15 cellular contexts compared by ENCODE assay signal in genomic region chr1:160576866-160577265, GRCh38. TPM values are rescaled to one million over a fixed set of nuclear protein-coding genes. Genes with fewer than 3 reads are reported as not detected.
DNase-seq lines count a peak whose midpoint lies in the region; ATAC-seq and TF ChIP-seq lines count a peak whose summit lies in the region.
"Had no signal": no experiment of that assay in that cellular context is flagged by ENCODE, and none has a peak within 500 bp of the region (broad histone marks: within the 10 kb centered on the region; RNA-seq: fewer than 3 reads in every experiment).

No MANE protein-coding gene starts in this region.

- H3K4me3 Mint-ChIP-seq in activated CD4-positive, alpha-beta T cell treated with anti-CD3 and anti-CD28 coated beads, Interleukin-2, amount 10 ng/mL, durations not matched to agents 24 days and 14 days: peak overlapping the region; percentile 88
- H3K4me3 Mint-ChIP-seq in dendritic cell treated with granulocyte-macrophage colony-stimulating factor and Interleukin-4, amounts not matched to agents 40 ng/mL and 50 ng/mL, for 4 days: peak overlapping the region; percentile 92
- peak overlapping the region; percentile 69 to 73 for H3K4me3 Mint-ChIP-seq in stimulated activated naive CD8-positive, alpha-beta T cell treated with anti-CD3 and anti-CD28 coated beads, Interleukin-15, amount 100 ng/mL, for 72 hours
- H3K4me3 Mint-ChIP-seq: neural crest cell had no signal

- H3K27ac Mint-ChIP-seq in activated CD4-positive, alpha-beta T cell treated with anti-CD3 and anti-CD28 coated beads, Interleukin-2, amount 10 ng/mL, durations not matched to agents 24 days and 14 days: peak overlapping the region; percentile 92
- peak overlapping the region; percentile 95 for H3K27ac Mint-ChIP-seq in dendritic cell treated with granulocyte-macrophage colony-stimulating factor and Interleukin-4, amounts not matched to agents 40 ng/mL and 50 ng/mL, for 4 days
- H3K27ac Mint-ChIP-seq in stimulated activated naive CD8-positive, alpha-beta T cell treated with anti-CD3 and anti-CD28 coated beads, Interleukin-15, amount 100 ng/mL, for 72 hours: peak overlapping the region; percentile 0 to 55

- peaks cover 82% of the 10 kb centered on the region for H3K4me1 Mint-ChIP-seq in activated CD4-positive, alpha-beta T cell treated with anti-CD3 and anti-CD28 coated beads, Interleukin-2, amount 10 ng/mL, durations not matched to agents 24 days and 14 days
- peaks cover 71% of the 10 kb centered on the region for H3K4me1 Mint-ChIP-seq in dendritic cell treated with granulocyte-macrophage colony-stimulating factor and Interleukin-4, amounts not matched to agents 40 ng/mL and 50 ng/mL, for 4 days (ENCODE audit: low read depth)
- peaks cover 89% of the 10 kb centered on the region for H3K4me1 Mint-ChIP-seq in stimulated activated naive CD8-positive, alpha-beta T cell treated with anti-CD3 and anti-CD28 coated beads, Interleukin-15, amount 100 ng/mL, for 72 hours
- H3K4me1 Mint-ChIP-seq: neural crest cell had no signal

- H3K4me1 ChIP-seq in Peyer's patch: peaks cover 0 to 9% (median 2%) of the 10 kb centered on the region in 4 donors
- H3K4me1 ChIP-seq: A549 had no signal

- H3K27me3 ChIP-seq in Peyer's patch: no peaks in the 10 kb centered on the region

- no peak for TF ChIP-seq POLR2A in Peyer's patch (IDR thresholded peaks at IDR 0.05)

- no peaks in the 10 kb centered on the region for H3K27me3 Mint-ChIP-seq in activated CD4-positive, alpha-beta T cell treated with anti-CD3 and anti-CD28 coated beads, Interleukin-2, amount 10 ng/mL, durations not matched to agents 24 days and 14 days
- H3K27me3 Mint-ChIP-seq in dendritic cell treated with granulocyte-macrophage colony-stimulating factor and Interleukin-4, amounts not matched to agents 40 ng/mL and 50 ng/mL, for 4 days: no peaks in the 10 kb centered on the region
- H3K27me3 Mint-ChIP-seq in stimulated activated naive CD8-positive, alpha-beta T cell treated with anti-CD3 and anti-CD28 coated beads, Interleukin-15, amount 100 ng/mL, for 72 hours: no peaks in the 10 kb centered on the region

- intact Hi-C loops in activated CD4-positive, alpha-beta T cell treated with anti-CD3 and anti-CD28 coated beads, Interleukin-2, amount 10 ng/mL, durations not matched to agents 24 days and 14 days (cut with micrococcal nuclease): loop anchor here (1.0 to 2.0 kb wide), 6 partner anchors 9 to 116 kb away; no protein-coding TSS in a partner anchor
- intact Hi-C loops in dendritic cell treated with granulocyte-macrophage colony-stimulating factor and Interleukin-4, amounts not matched to agents 40 ng/mL and 50 ng/mL, for 4 days (cut with micrococcal nuclease): no loop called here

- peaks cover 10% of the 10 kb centered on the region for H3K9me3 Mint-ChIP-seq in activated CD4-positive, alpha-beta T cell treated with anti-CD3 and anti-CD28 coated beads, Interleukin-2, amount 10 ng/mL, durations not matched to agents 24 days and 14 days
- peaks cover 5% of the 10 kb centered on the region for H3K9me3 Mint-ChIP-seq in dendritic cell treated with granulocyte-macrophage colony-stimulating factor and Interleukin-4, amounts not matched to agents 40 ng/mL and 50 ng/mL, for 4 days
- peaks cover 0 to 5% of the 10 kb centered on the region in 2 donors for H3K9me3 Mint-ChIP-seq in stimulated activated naive CD8-positive, alpha-beta T cell treated with anti-CD3 and anti-CD28 coated beads, Interleukin-15, amount 100 ng/mL, for 72 hours
- H3K9me3 Mint-ChIP-seq: neural crest cell had no signal

- H3K4me3 ChIP-seq in Peyer's patch: peak overlapping the region in 1 of 4 donors; percentile 4
- H3K4me3 ChIP-seq: A549 had no signal

- peak; percentile 21 for ATAC-seq in stimulated activated naive CD8-positive, alpha-beta T cell treated with anti-CD3 and anti-CD28 coated beads, Interleukin-15, amount 100 ng/mL, for 72 hours
- ATAC-seq in GM19023 (IDR thresholded peaks at IDR 0.05; ENCODE audit: unreplicated experiment) (no peak), GM18858 (IDR thresholded peaks at IDR 0.05; ENCODE audit: unreplicated experiment) (no peak)
- ATAC-seq: A549, HCT116 had no signal

- DNase-seq in activated CD4-positive, alpha-beta T cell treated with anti-CD3 and anti-CD28 coated beads, Interleukin-2, amount 10 ng/mL, durations not matched to agents 24 days and 14 days: no peak
- DNase-seq in activated CD4-positive, alpha-beta T cell treated with anti-CD3 and anti-CD28 coated beads, Interleukin-2, amount 50 U/mL, for 48 hours: no peak
- DNase-seq in Peyer's patch (no peak), SK-N-DZ (ENCODE audit: low spot score) (no peak)
- DNase-seq in stimulated activated naive CD8-positive, alpha-beta T cell treated with anti-CD3 and anti-CD28 coated beads, Interleukin-15, amount 100 ng/mL, for 72 hours: no peak
- DNase-seq: NCI-H1105, NCI-H69, SK-N-SH had no signal

- peaks cover 20% of the 10 kb centered on the region for H3K36me3 Mint-ChIP-seq in activated CD4-positive, alpha-beta T cell treated with anti-CD3 and anti-CD28 coated beads, Interleukin-2, amount 10 ng/mL, durations not matched to agents 24 days and 14 days (ENCODE audit: low read depth)
- H3K36me3 Mint-ChIP-seq in dendritic cell treated with granulocyte-macrophage colony-stimulating factor and Interleukin-4, amounts not matched to agents 40 ng/mL and 50 ng/mL, for 4 days (ENCODE audit: low read depth): peaks cover 65% of the 10 kb centered on the region

- no peak for TF ChIP-seq CTCF in Peyer's patch (IDR thresholded peaks at IDR 0.05)

- H3K27ac ChIP-seq in Peyer's patch: peak overlapping the region in 3 of 4 donors; percentile 23 to 77 (median 38)
- H3K27ac ChIP-seq: A549 had no signal

- H3K9me3 ChIP-seq in Peyer's patch: no peaks in the 10 kb centered on the region
- H3K9me3 ChIP-seq: A549, SK-N-SH had no signal

- no peaks in the 10 kb centered on the region for H3K36me3 ChIP-seq in Peyer's patch

RNA-seq across cellular contexts. Expression of gene CD84, which starts 2.4 kb away (rescaled TPM):
- total RNA-seq in activated CD4-positive, alpha-beta T cell treated with anti-CD3 and anti-CD28 coated beads, Interleukin-2, amount 10 ng/mL, durations not matched to agents 24 days and 14 days: 17.3 and 17.7 TPM in 2 replicates
- 10 to 100 TPM in 1 of 4 donors, 1 to 10 TPM in 3; 2.7 to 24.8 (median 5.2) TPM for total RNA-seq in Peyer's patch
- not detected in 2 replicates for polyA plus RNA-seq in SK-N-DZ (2014; cell fraction: cytosol; rRNA removed)
- not detected in 2 replicates for polyA plus RNA-seq in SK-N-DZ (2014; cell fraction: nucleus; rRNA removed)
- total RNA-seq: astrocyte, neural crest cell had no signal
- polyA plus RNA-seq: A549, SK-N-SH had no signal

RNA-seq across cellular contexts. Expression of gene SLAMF6, which starts 53.8 kb away (rescaled TPM):
- 53.8 and 55.4 TPM in 2 replicates for total RNA-seq in activated CD4-positive, alpha-beta T cell treated with anti-CD3 and anti-CD28 coated beads, Interleukin-2, amount 10 ng/mL, durations not matched to agents 24 days and 14 days
- total RNA-seq in Peyer's patch: 10 to 100 TPM in 1 of 4 donors, 1 to 10 TPM in 2, under 1 TPM in 1; 0.57 to 10.7 (median 5.2) TPM
- polyA plus RNA-seq in SK-N-DZ (2014; cell fraction: cytosol; rRNA removed): not detected in 2 replicates
- polyA plus RNA-seq in SK-N-DZ (2014; cell fraction: nucleus; rRNA removed): not detected in 2 replicates
- total RNA-seq: astrocyte, neural crest cell had no signal
- polyA plus RNA-seq: A549, SK-N-SH had no signal

Comparison
In these comparisons a context has a peak if more than half of its experiments do, and no peak if none do; other contexts are left out.
1. H3K27ac Mint-ChIP-seq: peak in every context shown above with its lines; median percentile 95 in dendritic cell treated with granulocyte-macrophage colony-stimulating factor and Interleukin-4, amounts not matched to agents 40 ng/mL and 50 ng/mL, for 4 days; 92 in activated CD4-positive, alpha-beta T cell treated with anti-CD3 and anti-CD28 coated beads, Interleukin-2, amount 10 ng/mL, durations not matched to agents 24 days and 14 days; 28 in stimulated activated naive CD8-positive, alpha-beta T cell treated with anti-CD3 and anti-CD28 coated beads, Interleukin-15, amount 100 ng/mL, for 72 hours.